In the genomic region with DNA sequence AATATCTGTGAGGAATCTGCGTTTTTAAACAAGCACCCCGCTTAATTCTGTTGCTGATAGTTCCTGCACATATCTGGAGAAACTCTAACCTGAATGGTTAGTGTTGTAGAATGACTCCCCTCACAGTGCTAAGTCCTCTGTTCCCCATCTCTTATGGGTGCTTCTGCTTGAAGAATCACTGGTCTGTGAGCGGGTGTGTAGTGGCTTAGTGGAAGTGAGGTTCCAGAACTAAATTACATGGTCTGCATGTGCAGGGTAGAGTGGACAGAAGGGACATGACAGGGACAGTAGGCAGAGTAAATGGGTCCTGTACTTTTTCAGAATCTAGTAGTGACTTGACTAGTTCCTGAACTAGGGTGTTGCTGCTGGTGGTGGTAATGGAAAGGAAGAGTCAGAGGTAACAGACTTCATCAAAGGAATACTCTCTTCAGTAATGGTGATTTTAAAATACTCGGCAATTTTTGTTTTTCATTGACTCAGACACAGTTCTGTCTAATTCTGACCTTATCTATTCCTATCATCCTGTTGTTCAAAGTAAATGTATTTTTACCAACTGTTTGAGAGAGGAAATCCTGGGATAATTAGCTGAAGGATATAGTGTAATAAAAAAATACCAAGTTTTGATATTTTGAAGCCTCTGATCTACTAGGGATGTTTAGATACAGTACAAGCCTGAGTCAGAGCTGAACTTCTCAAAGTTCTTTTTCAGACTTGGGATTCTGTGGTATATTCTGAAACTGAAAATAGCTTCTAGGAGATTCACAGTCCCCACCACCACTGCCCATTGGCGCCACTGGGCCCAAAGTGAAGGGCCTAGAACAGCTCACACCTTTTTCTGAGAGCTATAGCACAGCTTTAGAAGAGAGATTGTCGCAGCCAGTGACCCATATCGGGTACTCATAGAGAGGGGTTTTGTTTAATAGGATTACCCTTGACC, we compare ENCODE assay signal across 8 cellular contexts. TPM values are rescaled to one million over a fixed set of nuclear protein-coding genes. Genes with fewer than 3 reads are reported as not detected.
DNase-seq lines count a peak whose midpoint lies in the region; ATAC-seq and TF ChIP-seq lines count a peak whose summit lies in the region.

No MANE protein-coding gene starts in this region.

- no peaks in the 10 kb centered on the region for H3K9me2 ChIP-seq in MM.1S (replicated peaks; ENCODE audit: insufficient read depth, low read length)

- H3K79me2 ChIP-seq in MM.1S (ENCODE audit: low read length): peaks cover 93% of the 10 kb centered on the region

- 0 out of 2 replicates have a peak, but pooled peaks cover 3% of the 10 kb centered on the region for H3K36me3 ChIP-seq in MM.1S (replicated peaks; ENCODE audit: insufficient read depth, low read length)
- H3K36me3 ChIP-seq in H7 (replicated peaks; ENCODE audit: control insufficient read depth, insufficient read depth, low read length): no peaks in the 10 kb centered on the region

- no peak overlapping the region for H2AFZ ChIP-seq in MM.1S (ENCODE audit: low read length)

- H3K9ac ChIP-seq in MM.1S (ENCODE audit: low read length): peak overlapping the region; percentile 66

- peak; percentile 96 for ATAC-seq in GM18508 (IDR thresholded peaks at IDR 0.05; ENCODE audit: insufficient read depth, unreplicated experiment)
- peak; percentile 89 for ATAC-seq in GM21723 (IDR thresholded peaks at IDR 0.05; ENCODE audit: unreplicated experiment)

- peaks cover 56% of the 10 kb centered on the region for H3F3A ChIP-seq in MM.1S (ENCODE audit: insufficient read depth, low read length)

- DNase-seq in MM.1S (peak; percentile 96), fibroblast of mammary gland (ENCODE audit: low read depth) (peak; percentile 41), iPS-NIHi7 (ENCODE audit: extremely low spot score) (no peak), H7 (no peak), GDM1 (lab: John Stamatoyannopoulos, UW) (no peak), activated gamma-delta T cell treated with Interleukin-2 at 50 U/mL for 16 hours (no peak)

- H3K4me3 ChIP-seq in MM.1S (ENCODE audit: low read length) (peak overlapping the region; percentile 42), fibroblast of mammary gland (ENCODE audit: control insufficient read depth, low read depth, low read length) (no peak overlapping the region), H7 (ENCODE audit: insufficient read depth, low read depth, low read length) (no peak overlapping the region)

- H3K9me3 ChIP-seq in MM.1S (replicated peaks; ENCODE audit: insufficient read depth, low read length): no peaks in the 10 kb centered on the region

- TF ChIP-seq CTCF in MM.1S (IDR thresholded peaks at IDR 0.05; ENCODE audit: low read length) (peak; percentile 70), fibroblast of mammary gland (conservative IDR thresholded peaks at IDR 0.05; ENCODE audit: control insufficient read depth, insufficient read depth, low read depth, low read length) (peak; percentile 5)

- peak overlapping the region; percentile 92 for H3K27ac ChIP-seq in MM.1S (ENCODE audit: low read length)

- H4K20me1 ChIP-seq in MM.1S (ENCODE audit: insufficient read depth, low read length): no peaks in the 10 kb centered on the region

- no peaks in the 10 kb centered on the region for H3K27me3 ChIP-seq in MM.1S (replicated peaks; ENCODE audit: insufficient read depth, low read length)
- H3K27me3 ChIP-seq in H7 (ENCODE audit: control insufficient read depth, insufficient read depth, low read length): no peaks in the 10 kb centered on the region

- H3K4me1 ChIP-seq in MM.1S (ENCODE audit: low read length): peaks cover 85% of the 10 kb centered on the region

- H3K4me2 ChIP-seq in MM.1S (ENCODE audit: low read depth, low read length): peak overlapping the region; percentile 75

RNA-seq across cellular contexts. Expression of gene FNDC3B, which starts 55.5 kb away (rescaled TPM):
- 24.2 and 28.7 TPM in 2 replicates for total RNA-seq in H7 (2014; rRNA removed; shearing (Covaris generic))

Comparison
In these comparisons a context has a peak if more than half of its experiments do, and no peak if none do; other contexts are left out.
1. DNase-seq: peak in MM.1S (single experiment) and fibroblast of mammary gland (single experiment); none in iPS-NIHi7 (single experiment), H7 (single experiment), GDM1 (single experiment) and activated gamma-delta T cell treated with Interleukin-2 at 50 U/mL for 16 hours (single experiment).